ENCODE assay signal across 8 cellular contexts in genomic region chr7:156533420-156533819, GRCh38.
"Had no signal": no experiment of that assay in that cellular context is flagged by ENCODE, and none has a peak within 500 bp of the region (broad histone marks: within the 10 kb centered on the region; RNA-seq: fewer than 3 reads in every experiment).

No MANE protein-coding gene starts in this region.

- DNase-seq: GDM1, GF-D8 had no signal

- H3K4me3 ChIP-seq: GM12878 had no signal

- FAIRE-seq: G401.6, GM12878, GM12891, GM12892, GM18507, GM19239 had no signal
